Comparison of ENCODE assay signal across 1 cellular context in the genomic region with DNA sequence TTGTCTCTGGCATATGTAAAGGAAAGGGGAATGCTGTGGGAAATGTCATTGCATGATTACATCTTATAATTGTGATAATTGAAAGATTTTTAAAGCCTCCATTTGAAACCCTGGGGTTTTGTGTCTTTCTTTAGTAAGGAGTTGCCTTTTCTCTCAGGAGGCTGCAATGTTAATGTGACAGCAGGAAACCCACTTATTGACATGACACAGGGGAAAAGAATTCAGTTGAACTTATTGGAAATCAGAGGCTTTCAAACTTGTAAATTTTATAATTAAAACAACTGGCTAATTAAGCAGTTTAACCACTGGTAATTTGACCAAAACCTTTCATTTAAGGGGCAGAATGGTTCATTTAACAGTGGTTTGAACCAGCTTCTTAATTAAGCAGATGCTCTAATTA.
TF ChIP-seq lines count a peak whose summit lies in the region.

No MANE protein-coding gene starts in this region.

TF ChIP-seq in GM23338, 12 proteins besides CTCF, POLR2A, EP300 and RAD21:
- TF ChIP-seq CREB1 (CRISPR knock-in tag; IDR thresholded peaks at IDR 0.05; ENCODE audit: low read depth): no peak
- TF ChIP-seq, protein P1, sequence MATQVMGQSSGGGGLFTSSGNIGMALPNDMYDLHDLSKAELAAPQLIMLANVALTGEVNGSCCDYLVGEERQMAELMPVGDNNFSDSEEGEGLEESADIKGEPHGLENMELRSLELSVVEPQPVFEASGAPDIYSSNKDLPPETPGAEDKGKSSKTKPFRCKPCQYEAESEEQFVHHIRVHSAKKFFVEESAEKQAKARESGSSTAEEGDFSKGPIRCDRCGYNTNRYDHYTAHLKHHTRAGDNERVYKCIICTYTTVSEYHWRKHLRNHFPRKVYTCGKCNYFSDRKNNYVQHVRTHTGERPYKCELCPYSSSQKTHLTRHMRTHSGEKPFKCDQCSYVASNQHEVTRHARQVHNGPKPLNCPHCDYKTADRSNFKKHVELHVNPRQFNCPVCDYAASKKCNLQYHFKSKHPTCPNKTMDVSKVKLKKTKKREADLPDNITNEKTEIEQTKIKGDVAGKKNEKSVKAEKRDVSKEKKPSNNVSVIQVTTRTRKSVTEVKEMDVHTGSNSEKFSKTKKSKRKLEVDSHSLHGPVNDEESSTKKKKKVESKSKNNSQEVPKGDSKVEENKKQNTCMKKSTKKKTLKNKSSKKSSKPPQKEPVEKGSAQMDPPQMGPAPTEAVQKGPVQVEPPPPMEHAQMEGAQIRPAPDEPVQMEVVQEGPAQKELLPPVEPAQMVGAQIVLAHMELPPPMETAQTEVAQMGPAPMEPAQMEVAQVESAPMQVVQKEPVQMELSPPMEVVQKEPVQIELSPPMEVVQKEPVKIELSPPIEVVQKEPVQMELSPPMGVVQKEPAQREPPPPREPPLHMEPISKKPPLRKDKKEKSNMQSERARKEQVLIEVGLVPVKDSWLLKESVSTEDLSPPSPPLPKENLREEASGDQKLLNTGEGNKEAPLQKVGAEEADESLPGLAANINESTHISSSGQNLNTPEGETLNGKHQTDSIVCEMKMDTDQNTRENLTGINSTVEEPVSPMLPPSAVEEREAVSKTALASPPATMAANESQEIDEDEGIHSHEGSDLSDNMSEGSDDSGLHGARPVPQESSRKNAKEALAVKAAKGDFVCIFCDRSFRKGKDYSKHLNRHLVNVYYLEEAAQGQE (IDR thresholded peaks at IDR 0.05; ENCODE audit: unreplicated experiment): no peak
- TF ChIP-seq JUNB (IDR thresholded peaks at IDR 0.05; ENCODE audit: unreplicated experiment): no peak
- no peak for TF ChIP-seq EZH2phosphoT487 (IDR thresholded peaks at IDR 0.05; ENCODE audit: unreplicated experiment)
- TF ChIP-seq, protein P2, sequence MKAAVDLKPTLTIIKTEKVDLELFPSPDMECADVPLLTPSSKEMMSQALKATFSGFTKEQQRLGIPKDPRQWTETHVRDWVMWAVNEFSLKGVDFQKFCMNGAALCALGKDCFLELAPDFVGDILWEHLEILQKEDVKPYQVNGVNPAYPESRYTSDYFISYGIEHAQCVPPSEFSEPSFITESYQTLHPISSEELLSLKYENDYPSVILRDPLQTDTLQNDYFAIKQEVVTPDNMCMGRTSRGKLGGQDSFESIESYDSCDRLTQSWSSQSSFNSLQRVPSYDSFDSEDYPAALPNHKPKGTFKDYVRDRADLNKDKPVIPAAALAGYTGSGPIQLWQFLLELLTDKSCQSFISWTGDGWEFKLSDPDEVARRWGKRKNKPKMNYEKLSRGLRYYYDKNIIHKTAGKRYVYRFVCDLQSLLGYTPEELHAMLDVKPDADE (IDR thresholded peaks at IDR 0.05): no peak
- TF ChIP-seq, protein P3, sequence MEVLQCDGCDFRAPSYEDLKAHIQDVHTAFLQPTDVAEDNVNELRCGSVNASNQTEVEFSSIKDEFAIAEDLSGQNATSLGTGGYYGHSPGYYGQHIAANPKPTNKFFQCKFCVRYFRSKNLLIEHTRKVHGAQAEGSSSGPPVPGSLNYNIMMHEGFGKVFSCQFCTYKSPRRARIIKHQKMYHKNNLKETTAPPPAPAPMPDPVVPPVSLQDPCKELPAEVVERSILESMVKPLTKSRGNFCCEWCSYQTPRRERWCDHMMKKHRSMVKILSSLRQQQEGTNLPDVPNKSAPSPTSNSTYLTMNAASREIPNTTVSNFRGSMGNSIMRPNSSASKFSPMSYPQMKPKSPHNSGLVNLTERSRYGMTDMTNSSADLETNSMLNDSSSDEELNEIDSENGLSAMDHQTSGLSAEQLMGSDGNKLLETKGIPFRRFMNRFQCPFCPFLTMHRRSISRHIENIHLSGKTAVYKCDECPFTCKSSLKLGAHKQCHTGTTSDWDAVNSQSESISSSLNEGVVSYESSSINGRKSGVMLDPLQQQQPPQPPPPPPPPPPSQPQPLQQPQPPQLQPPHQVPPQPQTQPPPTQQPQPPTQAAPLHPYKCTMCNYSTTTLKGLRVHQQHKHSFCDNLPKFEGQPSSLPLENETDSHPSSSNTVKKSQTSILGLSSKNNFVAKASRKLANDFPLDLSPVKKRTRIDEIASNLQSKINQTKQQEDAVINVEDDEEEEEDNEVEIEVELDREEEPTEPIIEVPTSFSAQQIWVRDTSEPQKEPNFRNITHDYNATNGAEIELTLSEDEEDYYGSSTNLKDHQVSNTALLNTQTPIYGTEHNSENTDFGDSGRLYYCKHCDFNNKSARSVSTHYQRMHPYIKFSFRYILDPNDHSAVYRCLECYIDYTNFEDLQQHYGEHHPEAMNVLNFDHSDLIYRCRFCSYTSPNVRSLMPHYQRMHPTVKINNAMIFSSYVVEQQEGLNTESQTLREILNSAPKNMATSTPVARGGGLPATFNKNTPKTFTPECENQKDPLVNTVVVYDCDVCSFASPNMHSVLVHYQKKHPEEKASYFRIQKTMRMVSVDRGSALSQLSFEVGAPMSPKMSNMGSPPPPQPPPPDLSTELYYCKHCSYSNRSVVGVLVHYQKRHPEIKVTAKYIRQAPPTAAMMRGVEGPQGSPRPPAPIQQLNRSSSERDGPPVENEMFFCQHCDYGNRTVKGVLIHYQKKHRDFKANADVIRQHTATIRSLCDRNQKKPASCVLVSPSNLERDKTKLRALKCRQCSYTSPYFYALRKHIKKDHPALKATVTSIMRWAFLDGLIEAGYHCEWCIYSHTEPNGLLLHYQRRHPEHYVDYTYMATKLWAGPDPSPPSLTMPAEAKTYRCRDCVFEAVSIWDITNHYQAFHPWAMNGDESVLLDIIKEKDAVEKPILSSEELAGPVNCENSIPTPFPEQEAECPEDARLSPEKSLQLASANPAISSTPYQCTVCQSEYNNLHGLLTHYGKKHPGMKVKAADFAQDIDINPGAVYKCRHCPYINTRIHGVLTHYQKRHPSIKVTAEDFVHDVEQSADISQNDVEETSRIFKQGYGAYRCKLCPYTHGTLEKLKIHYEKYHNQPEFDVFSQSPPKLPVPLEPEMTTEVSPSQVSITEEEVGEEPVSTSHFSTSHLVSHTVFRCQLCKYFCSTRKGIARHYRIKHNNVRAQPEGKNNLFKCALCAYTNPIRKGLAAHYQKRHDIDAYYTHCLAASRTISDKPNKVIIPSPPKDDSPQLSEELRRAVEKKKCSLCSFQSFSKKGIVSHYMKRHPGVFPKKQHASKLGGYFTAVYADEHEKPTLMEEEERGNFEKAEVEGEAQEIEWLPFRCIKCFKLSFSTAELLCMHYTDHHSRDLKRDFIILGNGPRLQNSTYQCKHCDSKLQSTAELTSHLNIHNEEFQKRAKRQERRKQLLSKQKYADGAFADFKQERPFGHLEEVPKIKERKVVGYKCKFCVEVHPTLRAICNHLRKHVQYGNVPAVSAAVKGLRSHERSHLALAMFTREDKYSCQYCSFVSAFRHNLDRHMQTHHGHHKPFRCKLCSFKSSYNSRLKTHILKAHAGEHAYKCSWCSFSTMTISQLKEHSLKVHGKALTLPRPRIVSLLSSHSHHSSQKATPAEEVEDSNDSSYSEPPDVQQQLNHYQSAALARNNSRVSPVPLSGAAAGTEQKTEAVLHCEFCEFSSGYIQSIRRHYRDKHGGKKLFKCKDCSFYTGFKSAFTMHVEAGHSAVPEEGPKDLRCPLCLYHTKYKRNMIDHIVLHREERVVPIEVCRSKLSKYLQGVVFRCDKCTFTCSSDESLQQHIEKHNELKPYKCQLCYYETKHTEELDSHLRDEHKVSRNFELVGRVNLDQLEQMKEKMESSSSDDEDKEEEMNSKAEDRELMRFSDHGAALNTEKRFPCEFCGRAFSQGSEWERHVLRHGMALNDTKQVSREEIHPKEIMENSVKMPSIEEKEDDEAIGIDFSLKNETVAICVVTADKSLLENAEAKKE (CRISPR knock-in tag; IDR thresholded peaks at IDR 0.05): no peak
- no peak for TF ChIP-seq EZH2 (IDR thresholded peaks at IDR 0.05; ENCODE audit: low read depth, unreplicated experiment)
- TF ChIP-seq ZNF331 (CRISPR knock-in tag; IDR thresholded peaks at IDR 0.05; ENCODE audit: low read depth): no peak
- no peak for TF ChIP-seq ZNF114 (CRISPR knock-in tag; IDR thresholded peaks at IDR 0.05)
- TF ChIP-seq POLR2AphosphoS5 (IDR thresholded peaks at IDR 0.05; ENCODE audit: low read depth): no peak
- no peak for TF ChIP-seq NANOG (IDR thresholded peaks at IDR 0.05; ENCODE audit: borderline replicate concordance)
- no peak for TF ChIP-seq STAT1 (IDR thresholded peaks at IDR 0.05; ENCODE audit: unreplicated experiment)
